Comparison of ENCODE assay signal across 24 cellular contexts in the genomic region with DNA sequence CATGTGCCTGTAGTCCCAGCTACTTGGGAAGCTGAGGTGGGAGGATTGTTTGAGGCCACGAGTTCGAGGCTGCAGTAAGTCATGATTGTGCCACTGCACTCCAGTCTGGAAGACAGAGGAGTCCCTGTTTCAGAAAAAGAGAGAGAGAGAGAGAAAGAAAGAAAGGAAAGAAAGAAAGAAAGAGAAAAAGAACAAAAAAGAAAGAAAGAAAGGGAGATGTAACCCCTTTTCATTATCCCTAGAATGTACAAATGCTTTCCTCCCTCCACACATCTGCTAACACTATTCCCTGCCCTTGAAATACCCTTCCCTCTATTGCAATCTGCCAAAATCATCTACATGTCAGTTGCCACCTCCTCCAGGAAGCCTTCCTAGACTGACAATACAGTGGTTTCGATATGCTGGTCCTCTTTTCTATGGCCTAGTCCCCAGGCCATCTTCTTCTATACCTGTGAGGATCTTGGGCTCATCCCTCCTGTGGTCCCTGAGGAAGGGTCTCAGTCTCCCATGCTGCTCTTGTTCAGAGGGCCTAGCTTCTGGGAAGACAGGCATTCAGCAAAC. TPM values are rescaled to one million over a fixed set of nuclear protein-coding genes. Genes with fewer than 3 reads are reported as not detected.
A peak's percentile ranks its signal among the peaks of the same experiment; 100 is the strongest.
DNase-seq lines count a peak whose midpoint lies in the region; ATAC-seq, FAIRE-seq and TF ChIP-seq lines count a peak whose summit lies in the region.
"Had no signal": no experiment of that assay in that cellular context is flagged by ENCODE, and none has a peak within 500 bp of the region (broad histone marks: within the 10 kb centered on the region; RNA-seq: fewer than 3 reads in every experiment).

No MANE protein-coding gene starts in this region.

- no peaks in the 10 kb centered on the region for H3K27me3 ChIP-seq in astrocyte (ENCODE audit: insufficient read depth, low read length)

- no peaks in the 10 kb centered on the region for H3K36me3 ChIP-seq in astrocyte (ENCODE audit: insufficient read depth, low read length)

- no peaks in the 10 kb centered on the region for H3K27me3 Mint-ChIP-seq in activated CD8-positive, alpha-beta T cell treated with anti-CD3 and anti-CD28 coated beads, Interleukin-2, amount 10 ng/mL, durations not matched to agents 7 days and 5 days (ENCODE audit: low read depth)
- peaks cover 2% of the 10 kb centered on the region for H3K27me3 Mint-ChIP-seq in activated CD8-positive, alpha-beta T cell treated with anti-CD3 and anti-CD28 coated beads for 36 hours
- H3K27me3 Mint-ChIP-seq in astrocyte (ENCODE audit: low read depth, unreplicated experiment) (peaks cover 2% of the 10 kb centered on the region), natural killer cell (ENCODE audit: low read depth in 2 of 2) (no peaks in the 10 kb centered on the region)

- DNase-seq in activated CD8-positive, alpha-beta T cell treated with anti-CD3 and anti-CD28 coated beads, Interleukin-2, amount 10 ng/mL, durations not matched to agents 7 days and 5 days, result no peak
- DNase-seq in activated CD8-positive, alpha-beta T cell treated with anti-CD3 and anti-CD28 coated beads for 36 hours, result no peak
- DNase-seq in astrocyte (ENCODE audit: low read depth) (no peak), natural killer cell (no peak)
- DNase-seq in stimulated activated effector memory CD8-positive, alpha-beta T cell treated with anti-CD3 and anti-CD28 coated beads, Interleukin-12 subunit alpha, Interleukin-12 subunit beta, amount 100 ng/mL, for 72 hours (ENCODE audit: low spot score in 2 of 2), result no peak
- DNase-seq in stimulated activated CD4-positive, alpha-beta T cell treated with anti-CD3 and anti-CD28 coated beads, Interleukin-4, amount 100 ng/mL, for 1 hour, result no peak
- DNase-seq in stimulated activated CD4-positive, alpha-beta T cell treated with anti-CD3 and anti-CD28 coated beads, Interleukin-4, amount 100 ng/mL, for 4 hours, result no peak
- DNase-seq: CD4-positive, CD25-positive, alpha-beta regulatory T cell; COR-L47; DMS79; KBM-7; MM.1S; NCI-H1048; NCI-H1417 treated with DMSO at 0.1 percent for 48 hours; NCI-H187; NCI-H446 treated with DMSO at 0.1 percent for 48 hours; NCI-H526 treated with DMSO at 0.1 percent for 48 hours; PC-3; RPMI8226; SHP77 had no signal

- no peaks in the 10 kb centered on the region for H3K9me3 Mint-ChIP-seq in activated CD8-positive, alpha-beta T cell treated with anti-CD3 and anti-CD28 coated beads, Interleukin-2, amount 10 ng/mL, durations not matched to agents 7 days and 5 days (ENCODE audit: insufficient read depth)
- no peaks in the 10 kb centered on the region for H3K9me3 Mint-ChIP-seq in activated CD8-positive, alpha-beta T cell treated with anti-CD3 and anti-CD28 coated beads for 36 hours
- no peaks in the 10 kb centered on the region for H3K9me3 Mint-ChIP-seq in astrocyte (ENCODE audit: unreplicated experiment)
- H3K9me3 Mint-ChIP-seq in natural killer cell, result no peaks in the 10 kb centered on the region
- no peaks in the 10 kb centered on the region for H3K9me3 Mint-ChIP-seq in stimulated activated effector memory CD8-positive, alpha-beta T cell treated with anti-CD3 and anti-CD28 coated beads, Interleukin-12 subunit alpha, Interleukin-12 subunit beta, amount 100 ng/mL, for 72 hours
- H3K9me3 Mint-ChIP-seq: CD4-positive, CD25-positive, alpha-beta regulatory T cell had no signal

- no peak overlapping the region for H3K4me3 Mint-ChIP-seq in activated CD8-positive, alpha-beta T cell treated with anti-CD3 and anti-CD28 coated beads, Interleukin-2, amount 10 ng/mL, durations not matched to agents 7 days and 5 days
- H3K4me3 Mint-ChIP-seq in activated CD8-positive, alpha-beta T cell treated with anti-CD3 and anti-CD28 coated beads for 36 hours, result no peak overlapping the region
- H3K4me3 Mint-ChIP-seq in astrocyte (ENCODE audit: unreplicated experiment) (no peak overlapping the region), natural killer cell (peak overlapping the region; percentile 76)
- no peak overlapping the region for H3K4me3 Mint-ChIP-seq in stimulated activated effector memory CD8-positive, alpha-beta T cell treated with anti-CD3 and anti-CD28 coated beads, Interleukin-12 subunit alpha, Interleukin-12 subunit beta, amount 100 ng/mL, for 72 hours

- POLR2A ChIA-PET in activated CD8-positive, alpha-beta T cell treated with anti-CD3 and anti-CD28 coated beads, Interleukin-2, amount 10 ng/mL, durations not matched to agents 7 days and 5 days (lab: Charles Lee), result no interaction called here
- POLR2A ChIA-PET in activated CD8-positive, alpha-beta T cell treated with anti-CD3 and anti-CD28 coated beads for 36 hours (lab: Charles Lee), result no interaction called here

- peak overlapping the region; percentile 62 for H3K4me2 ChIP-seq in astrocyte (ENCODE audit: low read length)

- H3K27ac Mint-ChIP-seq in activated CD8-positive, alpha-beta T cell treated with anti-CD3 and anti-CD28 coated beads, Interleukin-2, amount 10 ng/mL, durations not matched to agents 7 days and 5 days, result peak overlapping the region; percentile 36
- H3K27ac Mint-ChIP-seq in activated CD8-positive, alpha-beta T cell treated with anti-CD3 and anti-CD28 coated beads for 36 hours, result no peak overlapping the region
- H3K27ac Mint-ChIP-seq in astrocyte (ENCODE audit: unreplicated experiment) (peak overlapping the region; percentile 75), natural killer cell (peak overlapping the region; percentile 86 to 94)
- peak overlapping the region; percentile 60 for H3K27ac Mint-ChIP-seq in stimulated activated effector memory CD8-positive, alpha-beta T cell treated with anti-CD3 and anti-CD28 coated beads, Interleukin-12 subunit alpha, Interleukin-12 subunit beta, amount 100 ng/mL, for 72 hours
- H3K27ac Mint-ChIP-seq: CD4-positive, CD25-positive, alpha-beta regulatory T cell had no signal

- intact Hi-C loops in activated CD8-positive, alpha-beta T cell treated with anti-CD3 and anti-CD28 coated beads for 36 hours (cut with micrococcal nuclease), result no loop called here
- intact Hi-C loops in natural killer cell (cut with micrococcal nuclease), result loop anchor here (5.0 kb wide), 2 partner anchors 37 to 88 kb away; no protein-coding TSS in a partner anchor

- H3K4me1 Mint-ChIP-seq in activated CD8-positive, alpha-beta T cell treated with anti-CD3 and anti-CD28 coated beads, Interleukin-2, amount 10 ng/mL, durations not matched to agents 7 days and 5 days (ENCODE audit: low read depth), result peaks cover 62% of the 10 kb centered on the region
- peaks cover 34% of the 10 kb centered on the region for H3K4me1 Mint-ChIP-seq in activated CD8-positive, alpha-beta T cell treated with anti-CD3 and anti-CD28 coated beads for 36 hours (ENCODE audit: low read depth)
- H3K4me1 Mint-ChIP-seq in astrocyte (ENCODE audit: low read depth, unreplicated experiment), result peaks cover 53% of the 10 kb centered on the region
- H3K4me1 Mint-ChIP-seq in natural killer cell, result peaks cover 82 to 95% of the 10 kb centered on the region in 2 donors
- peaks cover 74% of the 10 kb centered on the region for H3K4me1 Mint-ChIP-seq in stimulated activated effector memory CD8-positive, alpha-beta T cell treated with anti-CD3 and anti-CD28 coated beads, Interleukin-12 subunit alpha, Interleukin-12 subunit beta, amount 100 ng/mL, for 72 hours

- H3K79me2 ChIP-seq in astrocyte (ENCODE audit: insufficient read depth, low read length), result no peaks in the 10 kb centered on the region

- no peaks in the 10 kb centered on the region for H3K9me3 ChIP-seq in astrocyte (ENCODE audit: insufficient read depth, low read depth, low read length)

- ATAC-seq in activated CD8-positive, alpha-beta T cell treated with anti-CD3 and anti-CD28 coated beads, Interleukin-2, amount 10 ng/mL, durations not matched to agents 7 days and 5 days, result no peak
- no peak for ATAC-seq in activated CD8-positive, alpha-beta T cell treated with anti-CD3 and anti-CD28 coated beads for 36 hours
- no peak for ATAC-seq in natural killer cell
- no peak for ATAC-seq in stimulated activated effector memory CD8-positive, alpha-beta T cell treated with anti-CD3 and anti-CD28 coated beads, Interleukin-12 subunit alpha, Interleukin-12 subunit beta, amount 100 ng/mL, for 72 hours
- ATAC-seq in HG03378 (IDR thresholded peaks at IDR 0.05; ENCODE audit: unreplicated experiment), result no peak
- ATAC-seq: PC-3 had no signal

- TF ChIP-seq CTCF in activated CD8-positive, alpha-beta T cell treated with anti-CD3 and anti-CD28 coated beads for 36 hours (IDR thresholded peaks at IDR 0.05), result no peak
- no peak for TF ChIP-seq CTCF in astrocyte (IDR thresholded peaks at IDR 0.05; ENCODE audit: insufficient read depth, low read depth, low read length)
- TF ChIP-seq CTCF in natural killer cell (IDR thresholded peaks at IDR 0.05), result no peak

- H3K9ac ChIP-seq in astrocyte (ENCODE audit: low read length), result no peak overlapping the region

- H4K20me1 ChIP-seq in astrocyte (ENCODE audit: insufficient read depth, low read length), result peaks cover 51% of the 10 kb centered on the region

- H3K4me1 ChIP-seq in astrocyte (ENCODE audit: insufficient read depth, low read length), result peaks cover 35% of the 10 kb centered on the region

- no peaks in the 10 kb centered on the region for H3K36me3 Mint-ChIP-seq in activated CD8-positive, alpha-beta T cell treated with anti-CD3 and anti-CD28 coated beads, Interleukin-2, amount 10 ng/mL, durations not matched to agents 7 days and 5 days (ENCODE audit: low read depth)
- no peaks in the 10 kb centered on the region for H3K36me3 Mint-ChIP-seq in activated CD8-positive, alpha-beta T cell treated with anti-CD3 and anti-CD28 coated beads for 36 hours (ENCODE audit: low read depth)
- H3K36me3 Mint-ChIP-seq in astrocyte (ENCODE audit: low read depth, unreplicated experiment), result peaks cover 5% of the 10 kb centered on the region
- H3K36me3 Mint-ChIP-seq in natural killer cell, result no peaks in the 10 kb centered on the region
- H3K36me3 Mint-ChIP-seq in stimulated activated effector memory CD8-positive, alpha-beta T cell treated with anti-CD3 and anti-CD28 coated beads, Interleukin-12 subunit alpha, Interleukin-12 subunit beta, amount 100 ng/mL, for 72 hours, result no peaks in the 10 kb centered on the region
- H3K36me3 Mint-ChIP-seq: CD4-positive, CD25-positive, alpha-beta regulatory T cell had no signal

- no peak overlapping the region for H3K4me3 ChIP-seq in astrocyte (ENCODE audit: insufficient read depth, low read depth, low read length)

- CTCF ChIA-PET in activated CD8-positive, alpha-beta T cell treated with anti-CD3 and anti-CD28 coated beads, Interleukin-2, amount 10 ng/mL, durations not matched to agents 7 days and 5 days (lab: Charles Lee), result no interaction called here
- CTCF ChIA-PET in activated CD8-positive, alpha-beta T cell treated with anti-CD3 and anti-CD28 coated beads for 36 hours (lab: Charles Lee), result no interaction called here

- no peak overlapping the region for H3K27ac ChIP-seq in astrocyte (ENCODE audit: low read depth, low read length)
- H3K27ac ChIP-seq: 22Rv1 had no signal

- no peak overlapping the region for H2AFZ ChIP-seq in astrocyte (ENCODE audit: low read depth, low read length)

- FAIRE-seq in astrocyte (lab: Jason Lieb, UNC), result no peak
- FAIRE-seq: GM19239, H54 had no signal

RNA-seq across cellular contexts. Expression of a gene that starts 14.3 kb away (rescaled TPM):
- under 1 TPM; 0.05 to 0.37 TPM for total RNA-seq in activated CD8-positive, alpha-beta T cell treated with anti-CD3 and anti-CD28 coated beads, Interleukin-2, amount 10 ng/mL, durations not matched to agents 7 days and 5 days
- total RNA-seq in activated CD8-positive, alpha-beta T cell treated with anti-CD3 and anti-CD28 coated beads for 36 hours, result under 1 TPM; 0.54 to 0.56 TPM
- total RNA-seq in astrocyte (25.1 and 25.8 TPM in 2 replicates), natural killer cell (10 to 100 TPM in 2 of 3 donors, 1 to 10 TPM in 1; 7.6 to 19.9 (median 12.8) TPM)

RNA-seq across cellular contexts. Expression of a gene that starts 46.0 kb away (rescaled TPM):
- not detected for total RNA-seq in activated CD8-positive, alpha-beta T cell treated with anti-CD3 and anti-CD28 coated beads, Interleukin-2, amount 10 ng/mL, durations not matched to agents 7 days and 5 days
- total RNA-seq in activated CD8-positive, alpha-beta T cell treated with anti-CD3 and anti-CD28 coated beads for 36 hours, result under 1 TPM in 1 of 2 experiments, not detected in 1; 0.34 TPM
- total RNA-seq in astrocyte, result 42.9 and 56.5 TPM in 2 replicates
- total RNA-seq in natural killer cell, result under 1 TPM in 1 of 3 donors, not detected in 2; 0.14 TPM
- total RNA-seq: CD4-positive, CD25-positive, alpha-beta regulatory T cell had no signal

Comparison
In these comparisons a context has a peak if more than half of its experiments do, and no peak if none do; other contexts are left out.
1. RNA of a gene that starts 14.3 kb away (total RNA-seq): 25.1 to 25.8 TPM in astrocyte and 7.6 to 19.9 TPM in natural killer cell; 0.54 to 0.56 TPM in activated CD8-positive, alpha-beta T cell treated with anti-CD3 and anti-CD28 coated beads for 36 hours and 0.05 to 0.37 TPM in activated CD8-positive, alpha-beta T cell treated with anti-CD3 and anti-CD28 coated beads, Interleukin-2, amount 10 ng/mL, durations not matched to agents 7 days and 5 days; every median in the first group is over 4 times any median in the second.
2. RNA of a gene that starts 46.0 kb away (total RNA-seq): 42.9 to 56.5 TPM in astrocyte; 0.34 TPM in activated CD8-positive, alpha-beta T cell treated with anti-CD3 and anti-CD28 coated beads for 36 hours, 0.14 TPM in natural killer cell and not detected in activated CD8-positive, alpha-beta T cell treated with anti-CD3 and anti-CD28 coated beads, Interleukin-2, amount 10 ng/mL, durations not matched to agents 7 days and 5 days; every median in the first group is over 10 times any median in the second.